Comparison of ENCODE assay signal across 4 cellular contexts in genomic region chr5:119432838-119433237, GRCh38.
TF ChIP-seq lines count a peak whose summit lies in the region.

No MANE protein-coding gene starts in this region.

TF ChIP-seq in A549, 52 proteins besides CTCF, POLR2A, EP300 and RAD21:
- peak; percentile 76 for TF ChIP-seq MAFK (IDR thresholded peaks at IDR 0.05; ENCODE audit: partially characterized antibody)

TF ChIP-seq in WTC11, 78 proteins besides CTCF, POLR2A, EP300 and RAD21:
- TF ChIP-seq NFYB (CRISPR knock-in tag; conservative IDR thresholded peaks at IDR 0.05; ENCODE audit: low read depth): peak; percentile 41

TF ChIP-seq in K562, 482 proteins besides CTCF, POLR2A, EP300 and RAD21:
- peak; percentile 64 for TF ChIP-seq NFYB (IDR thresholded peaks at IDR 0.05; ENCODE audit: extremely low read depth, insufficient read length)
- TF ChIP-seq ZNF316 (IDR thresholded peaks at IDR 0.05): peak; percentile 77
- peak; percentile 73 for TF ChIP-seq ASH1L (IDR thresholded peaks at IDR 0.05; ENCODE audit: borderline replicate concordance, low read depth, partially characterized antibody)
- TF ChIP-seq MAFG (tag; conservative IDR thresholded peaks at IDR 0.05): 0 out of 2 replicates have a peak, but pooled peaks have one; percentile 30
- TF ChIP-seq CHAMP1 (IDR thresholded peaks at IDR 0.05): peak; percentile 69; the same call in 1 of the 2 replicates
- peak; percentile 62; the same call in 1 of the 2 replicates for TF ChIP-seq CC2D1A (IDR thresholded peaks at IDR 0.05)
TF ChIP-seq in K562: peak in this region for 6; not testable (repeated sequence) for 476.

TF ChIP-seq in HepG2, 621 proteins besides CTCF, POLR2A, EP300 and RAD21:
- peak; percentile 13; the same call in 1 of the 2 replicates for TF ChIP-seq NFYB (CRISPR knock-in tag; IDR thresholded peaks at IDR 0.05)
